ENCODE assay signal across 8 cellular contexts in genomic region chrX:65528705-65529340, GRCh38. TPM values are rescaled to one million over a fixed set of nuclear protein-coding genes. Genes with fewer than 3 reads are reported as not detected.
DNase-seq lines count a peak whose midpoint lies in the region; ATAC-seq and TF ChIP-seq lines count a peak whose summit lies in the region.

No MANE protein-coding gene starts in this region.

- BruUV-seq in MCF 10A (replicated peaks; lab: Mats Ljungman, UMichigan) = no TSS peak

- CTCF ChIA-PET in MCF 10A (lab: Yijun Ruan, JAX) = interaction anchor here (0.6 to 5.2 kb wide), 21 partner anchors 10 to 1610 kb away, joined by 3 to 70 read pairs (median 5); no protein-coding TSS in a partner anchor

- no peaks in the 10 kb centered on the region for H3K9me3 Mint-ChIP-seq in MCF 10A (ENCODE audit: unreplicated experiment)

- peak; percentile 89 for ATAC-seq in left lobe of liver

- H3K4me1 Mint-ChIP-seq in MCF 10A (ENCODE audit: insufficient read depth, unreplicated experiment) = no peaks in the 10 kb centered on the region

- H3K36me3 Mint-ChIP-seq in MCF 10A (ENCODE audit: insufficient read depth, unreplicated experiment) = peaks cover 53% of the 10 kb centered on the region

- intact Hi-C loops in MCF 10A (cut with micrococcal nuclease) = no loop called here

- no peak overlapping the region for H3K27ac Mint-ChIP-seq in MCF 10A (ENCODE audit: low read depth, unreplicated experiment)

- POLR2A ChIA-PET in MCF 10A (lab: Yijun Ruan, JAX) = no interaction called here

- peak; percentile 97 for TF ChIP-seq CTCF in GM13976 (IDR thresholded peaks at IDR 0.05; ENCODE audit: borderline replicate concordance, control extremely low read depth, extremely low read depth, insufficient read depth, missing control alignments)
- TF ChIP-seq CTCF in MCF 10A (IDR thresholded peaks at IDR 0.05; ENCODE audit: unreplicated experiment) = peak; percentile 94

- DNase-seq in AG08395 (ENCODE audit: low spot score) = peak; percentile 74
- DNase-seq in GM13976 (ENCODE audit: low spot score) = peak; percentile 68
- peak; percentile 37 for DNase-seq in HPDE6-E6E7 (ENCODE audit: extremely low spot score)
- DNase-seq in T-helper 9 cell = peak; percentile 68
- peak; percentile 40 for DNase-seq in MCF 10A (ENCODE audit: unreplicated experiment)
- peak; percentile 45 for DNase-seq in left lobe of liver (ENCODE audit: low spot score)
- DNase-seq in stimulated activated CD8-positive, alpha-beta memory T cell treated with anti-CD3 and anti-CD28 coated beads, Interleukin-2, amount 100 ng/mL, for 48 hours (ENCODE audit: low read depth in 2 of 2) = peak; percentile 20 to 30
- no peak for DNase-seq in NK-92 (lab: John Stamatoyannopoulos, UW; ENCODE audit: unreplicated experiment)

- H3K4me3 Mint-ChIP-seq in MCF 10A (ENCODE audit: unreplicated experiment) = no peak overlapping the region

- in situ Hi-C loops in GM13976 (cut with MboI; ENCODE audit: low sequenced_read_pairs, unreplicated experiment) = no loop called here

- H3K27me3 Mint-ChIP-seq in MCF 10A (ENCODE audit: insufficient read depth, unreplicated experiment) = no peaks in the 10 kb centered on the region

RNA-seq across cellular contexts. Expression of gene LAS1L, which starts 5.8 kb away (rescaled TPM):
- total RNA-seq in MCF 10A (2022) (42.2 and 49.8 TPM in 2 replicates), left lobe of liver (13.8 TPM)
